Comparison of ENCODE assay signal across 8 cellular contexts in the genomic region with DNA sequence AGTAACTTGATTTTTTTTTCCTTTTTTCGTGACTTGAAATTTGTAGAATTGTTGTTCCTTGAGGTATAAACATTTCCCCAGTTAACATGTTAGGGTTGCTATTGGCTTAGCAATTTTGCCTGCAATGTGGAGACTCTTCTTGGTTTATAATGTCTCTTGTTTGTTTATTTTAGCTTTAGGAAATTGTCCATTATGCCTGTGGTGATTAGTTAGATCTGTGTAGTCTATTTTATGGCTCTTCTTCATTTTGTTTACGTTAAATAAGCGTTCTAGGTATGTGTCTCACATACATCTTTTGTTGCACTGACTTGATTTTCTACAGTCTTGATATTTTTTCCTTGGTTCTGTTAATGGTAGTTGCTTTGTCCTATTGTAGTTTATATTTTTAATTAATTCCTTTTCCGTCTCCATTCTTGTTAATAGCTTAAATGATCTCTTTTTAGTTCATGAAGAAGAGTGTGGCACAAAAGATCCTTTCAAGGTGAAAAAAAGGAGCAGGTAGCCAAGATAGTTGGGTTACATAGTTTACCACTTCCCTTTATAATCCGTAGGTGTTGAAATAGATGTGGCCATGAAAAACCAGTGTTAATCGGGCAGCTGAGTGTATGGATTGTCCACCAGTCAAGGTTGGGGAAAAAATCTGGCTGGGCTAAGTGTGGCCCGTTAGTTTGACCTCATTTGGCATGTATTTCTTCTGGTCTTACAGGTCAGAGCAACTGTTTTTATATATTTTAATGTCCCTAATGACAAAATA. TPM values are rescaled to one million over a fixed set of nuclear protein-coding genes. Genes with fewer than 3 reads are reported as not detected.
DNase-seq lines count a peak whose midpoint lies in the region; ATAC-seq and TF ChIP-seq lines count a peak whose summit lies in the region.

No MANE protein-coding gene starts in this region.

- intact Hi-C loops in adrenal gland (cut with DNase I): no loop called here

- H3K36me3 Mint-ChIP-seq in mesothelial cell of epicardium: peaks cover 6% of the 10 kb centered on the region

- H3K9me3 ChIP-seq in BLaER1 (peaks cover 5% of the 10 kb centered on the region; the same call in 1 of the 2 replicates), adrenal gland (replicated peaks in 1 of 3) (no peaks in the 10 kb centered on the region)

- H3K27me3 ChIP-seq in BLaER1 (no peaks in the 10 kb centered on the region), adrenal gland (no peaks in the 10 kb centered on the region)

- H3K4me2 ChIP-seq in BLaER1: peak overlapping the region; percentile 68

- TF ChIP-seq CTCF in adrenal gland (IDR thresholded peaks at IDR 0.05) (no peak), mesothelial cell of epicardium (IDR thresholded peaks at IDR 0.05; ENCODE audit: unreplicated experiment) (no peak)

- DNase-seq in adrenal gland (no peak), mesothelial cell of epicardium (ENCODE audit: low spot score in 2 of 2, unreplicated experiment in 2 of 2) (no peak), Kasumi-1 (lab: John Stamatoyannopoulos, UW) (no peak), NCI-H774 (lab: John Stamatoyannopoulos, UW) (no peak)

- no peak overlapping the region for H3K9ac ChIP-seq in BLaER1

- H3K4me1 ChIP-seq in BLaER1 (peaks cover 73% of the 10 kb centered on the region), adrenal gland (replicated peaks in 1 of 2) (peaks cover 38 to 77% of the 10 kb centered on the region in 2 donors)

- H3K36me3 ChIP-seq in BLaER1 (peaks cover 12% of the 10 kb centered on the region), adrenal gland (replicated peaks in 1 of 2) (no peaks in the 10 kb centered on the region)

- no peak for TF ChIP-seq POLR2A in adrenal gland (IDR thresholded peaks at IDR 0.05)

- peaks cover 38% of the 10 kb centered on the region for H3K4me1 Mint-ChIP-seq in mesothelial cell of epicardium

- no peak overlapping the region for H3K27ac ChIP-seq in BLaER1
- H3K27ac ChIP-seq in adrenal gland: peak overlapping the region; percentile 70 to 92 (median 78)

- WGBS in adrenal gland, 4 donors: 57 to 61% (median 59%) methylated on average over 7 of the region's 7 CpGs

- H4K20me1 ChIP-seq in BLaER1: peaks cover 68% of the 10 kb centered on the region

- no peak overlapping the region for H3K4me3 Mint-ChIP-seq in mesothelial cell of epicardium

- no peaks in the 10 kb centered on the region for H3K27me3 Mint-ChIP-seq in mesothelial cell of epicardium (ENCODE audit: low read depth)

- peak; percentile 14 for ATAC-seq in HG03280 (IDR thresholded peaks at IDR 0.05; ENCODE audit: unreplicated experiment)
- no peak for ATAC-seq in HG03439 (IDR thresholded peaks at IDR 0.05; ENCODE audit: unreplicated experiment)
- no peak for ATAC-seq in HG02981 (IDR thresholded peaks at IDR 0.05; ENCODE audit: unreplicated experiment)

- H3K4me3 ChIP-seq in BLaER1 (no peak overlapping the region), adrenal gland (peak overlapping the region in 1 of 4 donors; percentile 33)

- no peaks in the 10 kb centered on the region for H3K9me3 Mint-ChIP-seq in mesothelial cell of epicardium

- peak overlapping the region; percentile 95 for H3K27ac Mint-ChIP-seq in mesothelial cell of epicardium

RNA-seq across cellular contexts. Expression of a gene that starts 12.1 kb away (rescaled TPM):
- total RNA-seq in adrenal gland (100 to 1,000 TPM; 122 to 261 (median 162) TPM), mesothelial cell of epicardium (104 to 110 TPM (median 105 TPM) in 3 replicates)
- 100 to 1,000 TPM in 1 of 3 donors, 10 to 100 TPM in 2; 34.3 to 195 (median 57.7) TPM for polyA plus RNA-seq in adrenal gland

RNA-seq across cellular contexts. Expression of a gene that starts 48.1 kb away (rescaled TPM):
- 10 to 100 TPM in 2 of 8 donors, 1 to 10 TPM in 6; 3.3 to 21.4 (median 6.6) TPM for total RNA-seq in adrenal gland
- 1 to 10 TPM; 1.0 to 5.7 (median 1.8) TPM for polyA plus RNA-seq in adrenal gland
- 7.4 to 10.0 TPM (median 8.0 TPM) in 3 replicates for total RNA-seq in mesothelial cell of epicardium
